In the genomic region with DNA sequence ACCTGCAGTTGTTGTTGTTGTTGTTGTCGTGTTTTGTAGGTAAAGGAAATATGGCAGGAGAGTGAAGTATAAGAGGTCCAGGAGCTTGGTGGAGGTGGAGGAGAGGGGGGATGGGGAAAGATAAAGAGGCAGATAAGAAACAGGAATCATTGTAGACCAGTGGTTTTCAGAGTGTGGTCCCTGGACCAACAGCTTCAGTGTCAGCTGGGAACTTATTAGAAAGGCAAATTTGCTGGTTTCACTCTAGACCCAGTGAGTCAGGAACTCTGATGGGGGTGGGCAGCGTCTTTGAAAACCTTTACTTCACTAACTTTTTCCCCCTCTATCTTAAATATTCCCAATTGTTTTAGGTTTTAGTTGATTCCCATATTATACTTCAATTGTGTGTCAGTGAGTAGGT, we compare ENCODE assay signal across 19 cellular contexts.
DNase-seq lines count a peak whose midpoint lies in the region; ATAC-seq and TF ChIP-seq lines count a peak whose summit lies in the region.
"Had no signal": no experiment of that assay in that cellular context is flagged by ENCODE, and none has a peak within 500 bp of the region (broad histone marks: within the 10 kb centered on the region; RNA-seq: fewer than 3 reads in every experiment).

No MANE protein-coding gene starts in this region.

- no peak overlapping the region for H2AK5ac ChIP-seq in mesendoderm (ENCODE audit: low read length)

- DNase-seq in mesendoderm: peak; percentile 27
- DNase-seq in WERI-Rb-1: no peak
- DNase-seq in endothelial cell (ENCODE audit: low spot score): no peak
- no peak for DNase-seq in T-helper 2 cell
- DNase-seq in AG20443 (ENCODE audit: low spot score): no peak
- DNase-seq: AML-193; amygdala; immature natural killer cell; IMR-90; mucosa of descending colon; NCI-H1436; NCI-H748 treated with DMSO at 0.1 percent for 48 hours; psoas muscle; stimulated activated CD4-positive, alpha-beta T cell treated with anti-CD3 and anti-CD28 coated beads, Interleukin-4, amount 100 ng/mL, for 24 hours had no signal

- no peak overlapping the region for H3K27ac Mint-ChIP-seq in endothelial cell (ENCODE audit: unreplicated experiment)
- H3K27ac Mint-ChIP-seq: immature natural killer cell; stimulated activated naive CD8-positive, alpha-beta T cell treated with anti-CD3 and anti-CD28 coated beads, Interleukin-15, Interleukin-2, amounts not matched to agents 100 ng/mL and 50 ng/mL, for 24 hours had no signal

- H2BK5ac ChIP-seq in mesendoderm (ENCODE audit: low read length): no peak overlapping the region

- peaks cover 31% of the 10 kb centered on the region for H3K4me1 Mint-ChIP-seq in endothelial cell (ENCODE audit: unreplicated experiment)

- H2BK120ac ChIP-seq in mesendoderm (ENCODE audit: low read depth, low read length): no peak overlapping the region

- no peak overlapping the region for H3K18ac ChIP-seq in mesendoderm (ENCODE audit: low read length)

- TF ChIP-seq CTCF in WERI-Rb-1 (IDR thresholded peaks at IDR 0.05; ENCODE audit: low read depth, low read length): no peak
- TF ChIP-seq CTCF in endothelial cell (IDR thresholded peaks at IDR 0.05; ENCODE audit: unreplicated experiment): no peak

- no peaks in the 10 kb centered on the region for H3K9me3 ChIP-seq in WERI-Rb-1 (ENCODE audit: severe bottlenecking)
- H3K9me3 ChIP-seq: mucosa of descending colon, psoas muscle had no signal

- no peak overlapping the region for H2BK15ac ChIP-seq in mesendoderm (replicated peaks; ENCODE audit: low read depth)

- no peak overlapping the region for H3K23ac ChIP-seq in mesendoderm (ENCODE audit: low read length)

- ATAC-seq in GM18861 (IDR thresholded peaks at IDR 0.05; ENCODE audit: unreplicated experiment): peak; percentile 39
- peak; percentile 57 for ATAC-seq in GM21825 (IDR thresholded peaks at IDR 0.05; ENCODE audit: unreplicated experiment)
- peak; percentile 56 for ATAC-seq in HG03354 (IDR thresholded peaks at IDR 0.05; ENCODE audit: poor library complexity, severe bottlenecking, unreplicated experiment)
- ATAC-seq: mucosa of descending colon, psoas muscle, Right ventricle myocardium inferior had no signal

- H3K9me3 Mint-ChIP-seq in endothelial cell (ENCODE audit: unreplicated experiment): no peaks in the 10 kb centered on the region
- H3K9me3 Mint-ChIP-seq: immature natural killer cell; stimulated activated naive CD8-positive, alpha-beta T cell treated with anti-CD3 and anti-CD28 coated beads, Interleukin-15, Interleukin-2, amounts not matched to agents 100 ng/mL and 50 ng/mL, for 24 hours had no signal

- H3K4me3 ChIP-seq in mesendoderm (ENCODE audit: low read length) (no peak overlapping the region), WERI-Rb-1 (ENCODE audit: low read depth, low read length) (no peak overlapping the region)
- H3K4me3 ChIP-seq: mucosa of descending colon, psoas muscle had no signal

- H3K4ac ChIP-seq in mesendoderm (ENCODE audit: low read depth, low read length): no peak overlapping the region

- H3K79me1 ChIP-seq in mesendoderm (ENCODE audit: low read length): peaks cover 2% of the 10 kb centered on the region

- no peak overlapping the region for H3K4me2 ChIP-seq in mesendoderm (ENCODE audit: low read length)

- H3K4me1 ChIP-seq in mesendoderm (ENCODE audit: control insufficient read depth, low read depth, low read length): peaks cover 16% of the 10 kb centered on the region
- H3K4me1 ChIP-seq: psoas muscle had no signal

- WGBS in mesendoderm (ENCODE audit: extremely low coverage, insufficient coverage, low lambda C conversion rate): 100% methylated on average over 1 of the region's 2 CpGs

- no peak overlapping the region for H4K8ac ChIP-seq in mesendoderm (ENCODE audit: low read depth, low read length)

- H3K9ac ChIP-seq in mesendoderm (ENCODE audit: low read length): no peak overlapping the region

- H3K27me3 ChIP-seq in mesendoderm (ENCODE audit: insufficient read depth, low read length, poor library complexity): no peaks in the 10 kb centered on the region
- H3K27me3 ChIP-seq in WERI-Rb-1 (ENCODE audit: insufficient read depth, low read depth, severe bottlenecking): no peaks in the 10 kb centered on the region

- H3K36me3 Mint-ChIP-seq in endothelial cell (ENCODE audit: low read depth, unreplicated experiment): no peaks in the 10 kb centered on the region

- no peak overlapping the region for H3K56ac ChIP-seq in mesendoderm (ENCODE audit: low read length)

- H3K36me3 ChIP-seq in mesendoderm (ENCODE audit: control insufficient read depth, insufficient read depth, low read length) (no peaks in the 10 kb centered on the region), WERI-Rb-1 (no peaks in the 10 kb centered on the region)

- no peak overlapping the region for H3K4me3 Mint-ChIP-seq in endothelial cell (ENCODE audit: unreplicated experiment)
- H3K4me3 Mint-ChIP-seq: immature natural killer cell; stimulated activated naive CD8-positive, alpha-beta T cell treated with anti-CD3 and anti-CD28 coated beads, Interleukin-15, Interleukin-2, amounts not matched to agents 100 ng/mL and 50 ng/mL, for 24 hours had no signal

- H4K5ac ChIP-seq in mesendoderm (ENCODE audit: low read length): no peak overlapping the region

- no peaks in the 10 kb centered on the region for H3K27me3 Mint-ChIP-seq in endothelial cell (ENCODE audit: unreplicated experiment)
- H3K27me3 Mint-ChIP-seq: stimulated activated naive CD8-positive, alpha-beta T cell treated with anti-CD3 and anti-CD28 coated beads, Interleukin-15, Interleukin-2, amounts not matched to agents 100 ng/mL and 50 ng/mL, for 24 hours had no signal

- no peaks in the 10 kb centered on the region for H3K79me2 ChIP-seq in mesendoderm (ENCODE audit: control insufficient read depth, insufficient read depth, low read length)

- H3K27ac ChIP-seq in mesendoderm (ENCODE audit: low read depth, low read length): no peak overlapping the region
- no peak overlapping the region for H3K27ac ChIP-seq in WERI-Rb-1
- H3K27ac ChIP-seq: psoas muscle had no signal
